ENCODE assay signal across 22 cellular contexts in genomic region chr5:53416144-53416730, GRCh38.
A peak's percentile ranks its signal among the peaks of the same experiment; 100 is the strongest.
DNase-seq lines count a peak whose midpoint lies in the region; ATAC-seq, FAIRE-seq and TF ChIP-seq lines count a peak whose summit lies in the region.
"Had no signal": no experiment of that assay in that cellular context is flagged by ENCODE, and none has a peak within 500 bp of the region (broad histone marks: within the 10 kb centered on the region; RNA-seq: fewer than 3 reads in every experiment).

No MANE protein-coding gene starts in this region.

- H3K4me3 ChIP-seq in A549 (no peak overlapping the region), adrenal gland (no peak overlapping the region)
- H3K4me3 ChIP-seq: HAP-1, thyroid gland had no signal

- POLR2A ChIA-PET in A549 (lab: Yijun Ruan, JAX) (no interaction called here), WTC11 (lab: Charles Lee) (no interaction called here)

- no peak for TF ChIP-seq CTCF in A549 (IDR thresholded peaks at IDR 0.05)
- TF ChIP-seq CTCF in WTC11 (IDR thresholded peaks at IDR 0.05) = no peak
- TF ChIP-seq CTCF in adrenal gland (IDR thresholded peaks at IDR 0.05) = no peak

- H3K9me3 ChIP-seq in A549 (no peaks in the 10 kb centered on the region), adrenal gland (replicated peaks in 1 of 3) (no peaks in the 10 kb centered on the region)
- H3K9me3 ChIP-seq: HAP-1, thyroid gland had no signal

- FAIRE-seq in A549 (lab: Jason Lieb, UNC) = no peak
- FAIRE-seq: D721Med had no signal

- CTCF ChIA-PET in A549 (lab: Yijun Ruan, JAX) = interaction anchor here (0.6 to 1.2 kb wide), 4 partner anchors 14 to 246 kb away, joined by 3 to 6 read pairs (median 3); no protein-coding TSS in a partner anchor
- CTCF ChIA-PET in WTC11 (lab: Charles Lee) = interaction anchor here (0.6 kb wide), 1 partner anchor 795 kb away, joined by 5 read pairs; no protein-coding TSS in a partner anchor

- H3K4me1 ChIP-seq in A549 (peaks cover 25% of the 10 kb centered on the region), adrenal gland (replicated peaks in 1 of 2) (no peaks in the 10 kb centered on the region)
- H3K4me1 ChIP-seq: thyroid gland had no signal

- peaks cover 18% of the 10 kb centered on the region for H3K9me3 Mint-ChIP-seq in WTC11
- H3K9me3 Mint-ChIP-seq: activated T-helper 2 cell treated with anti-CD3 and anti-CD28 coated beads, Interferon-gamma antibody, Interleukin-2, Interleukin-4, amounts not matched to agents 10 μg/mL and 5 μg/mL and 100 μg/mL, durations not matched to agents 14 hours and 24 hours and 36 hours had no signal

- no peak for TF ChIP-seq EP300 in A549 (IDR thresholded peaks at IDR 0.05)

- no peak; a peak in 1 of 6 replicates for ATAC-seq in A549
- no peak for ATAC-seq in WTC11
- ATAC-seq: activated CD8-positive, alpha-beta T cell treated with anti-CD3 and anti-CD28 coated beads, Interleukin-2, amount 10 ng/mL, durations not matched to agents 7 days and 5 days had no signal

- intact Hi-C loops in adrenal gland (cut with DNase I) = no loop called here

- H3K4me3 Mint-ChIP-seq in WTC11 = no peak overlapping the region
- H3K4me3 Mint-ChIP-seq: activated CD8-positive, alpha-beta T cell treated with anti-CD3 and anti-CD28 coated beads, Interleukin-2, amount 10 ng/mL, durations not matched to agents 7 days and 5 days; B cell; nephron had no signal

- no peaks in the 10 kb centered on the region for H3K27me3 Mint-ChIP-seq in WTC11 (ENCODE audit: low read depth)
- H3K27me3 Mint-ChIP-seq: B cell, progenitor cell of endocrine pancreas had no signal

- TF ChIP-seq RAD21 in A549 (conservative IDR thresholded peaks at IDR 0.05 in 1 of 2, IDR thresholded peaks at IDR 0.05 in 1 of 2) = no peak

- DNase-seq in A549 (ENCODE audit: low read depth in 1 of 2, low spot score in 1 of 2) (peak in 1 of 2 experiments; percentile 39), DMS53 (lab: John Stamatoyannopoulos, UW) (peak; percentile 47), HT-29 (ENCODE audit: low spot score) (peak; percentile 17), WTC11 (ENCODE audit: low spot score) (no peak), OCI-M2 (lab: John Stamatoyannopoulos, UW; ENCODE audit: unreplicated experiment) (no peak), adrenal gland (no peak), iPS-NIHi7 (ENCODE audit: extremely low spot score) (no peak)
- DNase-seq: activated CD8-positive, alpha-beta T cell treated with anti-CD3 and anti-CD28 coated beads, Interleukin-2, amount 10 ng/mL, durations not matched to agents 7 days and 5 days; aorta; hypothalamus; kidney glomerular epithelial cell; mesendoderm; NCI-H1436 treated with DMSO at 0.1 percent for 48 hours; NCI-H446; thyroid gland had no signal

- H3K36me3 Mint-ChIP-seq in WTC11 = peaks cover 6% of the 10 kb centered on the region

- H3K27ac Mint-ChIP-seq in WTC11 = no peak overlapping the region
- H3K27ac Mint-ChIP-seq: activated CD8-positive, alpha-beta T cell treated with anti-CD3 and anti-CD28 coated beads, Interleukin-2, amount 10 ng/mL, durations not matched to agents 7 days and 5 days; activated T-helper 2 cell treated with anti-CD3 and anti-CD28 coated beads, Interferon-gamma antibody, Interleukin-2, Interleukin-4, amounts not matched to agents 10 μg/mL and 5 μg/mL and 100 μg/mL, durations not matched to agents 14 hours and 24 hours and 36 hours; B cell; nephron; progenitor cell of endocrine pancreas had no signal

- peak overlapping the region in 1 of 2 experiments; percentile 31; a peak in 2 of 6 replicates for H3K27ac ChIP-seq in A549
- H3K27ac ChIP-seq in adrenal gland = no peak overlapping the region
- H3K27ac ChIP-seq: thyroid gland, VCaP had no signal

- H3K4me1 Mint-ChIP-seq in WTC11 = peaks cover 17% of the 10 kb centered on the region

- H3K36me3 ChIP-seq in adrenal gland (replicated peaks in 1 of 2) = no peaks in the 10 kb centered on the region
- H3K36me3 ChIP-seq: HAP-1, thyroid gland had no signal

- no peak overlapping the region for H3K4me2 ChIP-seq in A549

- TF ChIP-seq POLR2A in A549 (IDR thresholded peaks at IDR 0.05; ENCODE audit: low read length) = no peak
- TF ChIP-seq POLR2A in adrenal gland (IDR thresholded peaks at IDR 0.05) = no peak

- H3K27me3 ChIP-seq in adrenal gland = no peaks in the 10 kb centered on the region
- H3K27me3 ChIP-seq: thyroid gland had no signal

TF ChIP-seq in A549, 52 proteins besides CTCF, POLR2A, EP300 and RAD21:
- TF ChIP-seq USF2 (IDR thresholded peaks at IDR 0.05) = 0 out of 2 replicates have a peak, but pooled peaks have one; percentile 11
- no peak for TF ChIP-seq FOSL2 (IDR thresholded peaks at IDR 0.05)
- no peak for TF ChIP-seq FOSL2 (CRISPR knock-in tag; IDR thresholded peaks at IDR 0.05)
TF ChIP-seq in A549: peak in this region for 1.

TF ChIP-seq in WTC11, 78 proteins besides CTCF, POLR2A, EP300 and RAD21:
- peak; percentile 79 for TF ChIP-seq USF2 (CRISPR knock-in tag; IDR thresholded peaks at IDR 0.05)
- no peak for TF ChIP-seq ZNF121 (CRISPR knock-in tag; IDR thresholded peaks at IDR 0.05)
- peak; percentile 72; the same call in 1 of the 2 replicates for TF ChIP-seq USF1 (CRISPR knock-in tag; IDR thresholded peaks at IDR 0.05)
TF ChIP-seq in WTC11: peak in this region for 2.

Comparison
In these comparisons a context has a peak if more than half of its experiments do, and no peak if none do; other contexts are left out.
1. DNase-seq: peak in DMS53 (single experiment) and HT-29 (single experiment); none in WTC11 (single experiment), OCI-M2 (single experiment), adrenal gland (0 of 7) and iPS-NIHi7 (single experiment).
2. Of the 8 proteins assayed by ChIP-seq in both WTC11 and A549: peak only in WTC11: none; only in A549: none; in both: USF2; in neither: 7.